ENCODE assay signal across 21 cellular contexts in genomic region chr3:73353661-73354217, GRCh38.
DNase-seq lines count a peak whose midpoint lies in the region; ATAC-seq and TF ChIP-seq lines count a peak whose summit lies in the region.
"Had no signal": no experiment of that assay in that cellular context is flagged by ENCODE, and none has a peak within 500 bp of the region (broad histone marks: within the 10 kb centered on the region; RNA-seq: fewer than 3 reads in every experiment).

No MANE protein-coding gene starts in this region.

- TF ChIP-seq CTCF in cardiac muscle cell (IDR thresholded peaks at IDR 0.05; ENCODE audit: low read depth, low read length): no peak
- no peak for TF ChIP-seq CTCF in heart left ventricle (IDR thresholded peaks at IDR 0.05)
- TF ChIP-seq CTCF in WTC11 (IDR thresholded peaks at IDR 0.05): no peak
- TF ChIP-seq CTCF in type B pancreatic cell (conservative IDR thresholded peaks at IDR 0.05): no peak
- no peak for TF ChIP-seq CTCF in gastrocnemius medialis (IDR thresholded peaks at IDR 0.05 in 4 of 5, conservative IDR thresholded peaks at IDR 0.05 in 1 of 5)

- CTCF ChIA-PET in WTC11 (lab: Charles Lee): no interaction called here

- peaks cover 14% of the 10 kb centered on the region for H3K4me1 ChIP-seq in cardiac muscle cell (ENCODE audit: low read depth)
- H3K4me1 ChIP-seq in heart left ventricle: peaks cover 0 to 23% (median 0%) of the 10 kb centered on the region in 12 donors
- H3K4me1 ChIP-seq in gastrocnemius medialis: peaks cover 9% of the 10 kb centered on the region in 2 donors

- no peak overlapping the region for H3K27ac Mint-ChIP-seq in WTC11
- H3K27ac Mint-ChIP-seq in type B pancreatic cell: peak overlapping the region; percentile 33
- H3K27ac Mint-ChIP-seq: CD4-positive, CD25-positive, alpha-beta regulatory T cell had no signal

- H3K36me3 Mint-ChIP-seq in WTC11 (no peaks in the 10 kb centered on the region), type B pancreatic cell (no peaks in the 10 kb centered on the region)
- H3K36me3 Mint-ChIP-seq: CD4-positive, CD25-positive, alpha-beta regulatory T cell had no signal

- ATAC-seq in heart left ventricle (no peak), WTC11 (peak; percentile 56), GM19397 (IDR thresholded peaks at IDR 0.05; ENCODE audit: unreplicated experiment) (no peak), gastrocnemius medialis (no peak)
- ATAC-seq: HCT116 had no signal

- H3K36me3 ChIP-seq in cardiac muscle cell (no peaks in the 10 kb centered on the region), heart left ventricle (no peaks in the 10 kb centered on the region), gastrocnemius medialis (no peaks in the 10 kb centered on the region)

- intact Hi-C loops in heart left ventricle (cut with DNase I): no loop called here
- intact Hi-C loops in gastrocnemius medialis (cut with DNase I; ENCODE audit: low total_unique reads): no loop called here

- POLR2A ChIA-PET in WTC11 (lab: Charles Lee): no interaction called here

- no peak overlapping the region for H3K4me3 Mint-ChIP-seq in WTC11
- H3K4me3 Mint-ChIP-seq in type B pancreatic cell: no peak overlapping the region
- H3K4me3 Mint-ChIP-seq: CD4-positive, CD25-positive, alpha-beta regulatory T cell had no signal

- in situ Hi-C loops in gastrocnemius medialis (cut with MboI; ENCODE audit: low sequenced_read_pairs in 4 of 4): no loop called here

- H3K27me3 ChIP-seq in cardiac muscle cell: no peaks in the 10 kb centered on the region
- H3K27me3 ChIP-seq in heart left ventricle: no peaks in the 10 kb centered on the region
- no peaks in the 10 kb centered on the region for H3K27me3 ChIP-seq in gastrocnemius medialis

- 75 to 79% (median 76%) methylated on average over 7 of the region's 7 CpGs for WGBS in heart left ventricle, 4 donors

- peak overlapping the region; percentile 37 for H3K27ac ChIP-seq in cardiac muscle cell
- peak overlapping the region in 1 of 12 donors; percentile 26 for H3K27ac ChIP-seq in heart left ventricle
- H3K27ac ChIP-seq in gastrocnemius medialis: no peak overlapping the region
- H3K27ac ChIP-seq: HL-60, PC-9 had no signal

- H3K9me3 Mint-ChIP-seq in WTC11 (peaks cover 10% of the 10 kb centered on the region), type B pancreatic cell (no peaks in the 10 kb centered on the region)

- no peaks in the 10 kb centered on the region for H3K9me3 ChIP-seq in cardiac muscle cell (ENCODE audit: low read depth)
- peaks cover 0 to 2% (median 0%) of the 10 kb centered on the region in 12 donors for H3K9me3 ChIP-seq in heart left ventricle
- no peaks in the 10 kb centered on the region for H3K9me3 ChIP-seq in gastrocnemius medialis

- H3K4me3 ChIP-seq in cardiac muscle cell (no peak overlapping the region), heart left ventricle (no peak overlapping the region), gastrocnemius medialis (no peak overlapping the region)
- H3K4me3 ChIP-seq: PC-9 had no signal

- peak in 1 of 2 donors; percentile 22 for DNase-seq in cardiac muscle cell (ENCODE audit: low read depth in 1 of 2, low spot score in 1 of 2)
- DNase-seq in heart left ventricle: no peak
- DNase-seq in WTC11 (ENCODE audit: low spot score): peak; percentile 12
- DNase-seq in islet precursor cell: peak; percentile 88
- no peak for DNase-seq in type B pancreatic cell (ENCODE audit: extremely low spot score, unreplicated experiment)
- DNase-seq in DMS153 treated with DMSO at 0.1 percent for 48 hours (lab: John Stamatoyannopoulos, UW; ENCODE audit: unreplicated experiment): no peak
- no peak for DNase-seq in gastrocnemius medialis
- DNase-seq: 8988T; AML-193; Calu3; CD4-positive, CD25-positive, alpha-beta regulatory T cell; DMS79 treated with DMSO at 0.1 percent for 48 hours; GF-D8; KBM-7; NCI-H1092; NCI-H1694 treated with DMSO at 0.1 percent for 48 hours; NCI-H774; PC-9 had no signal

- H3K4me1 Mint-ChIP-seq in WTC11 (no peaks in the 10 kb centered on the region; the same call in 1 of the 2 replicates), type B pancreatic cell (ENCODE audit: unreplicated experiment) (peaks cover 31% of the 10 kb centered on the region)

- TF ChIP-seq POLR2A in heart left ventricle (IDR thresholded peaks at IDR 0.05) (no peak), gastrocnemius medialis (IDR thresholded peaks at IDR 0.05) (no peak)

- H3K27me3 Mint-ChIP-seq in WTC11 (ENCODE audit: low read depth) (no peaks in the 10 kb centered on the region), type B pancreatic cell (peaks cover 14% of the 10 kb centered on the region)

TF ChIP-seq in WTC11, 78 proteins besides CTCF, POLR2A, EP300 and RAD21 (continues in another document):
- TF ChIP-seq ZNF263 (CRISPR knock-in tag; IDR thresholded peaks at IDR 0.05; ENCODE audit: low read depth) (no peak), ESRRA (CRISPR knock-in tag; IDR thresholded peaks at IDR 0.05; ENCODE audit: borderline replicate concordance) (no peak), ZNF425 (CRISPR knock-in tag; conservative IDR thresholded peaks at IDR 0.05) (no peak), ZNF512 (CRISPR knock-in tag; IDR thresholded peaks at IDR 0.05; ENCODE audit: borderline replicate concordance) (no peak), FOXP1 (CRISPR knock-in tag; IDR thresholded peaks at IDR 0.05; ENCODE audit: borderline replicate concordance) (no peak), KAT7 (CRISPR knock-in tag; IDR thresholded peaks at IDR 0.05; ENCODE audit: borderline replicate concordance) (no peak), SMAD3 (CRISPR knock-in tag; IDR thresholded peaks at IDR 0.05; ENCODE audit: borderline replicate concordance) (no peak), TEAD1 (CRISPR knock-in tag; IDR thresholded peaks at IDR 0.05) (no peak), ATF1 (CRISPR knock-in tag; IDR thresholded peaks at IDR 0.05) (no peak), JUN (CRISPR knock-in tag; IDR thresholded peaks at IDR 0.05) (no peak), ATF6 (CRISPR knock-in tag; IDR thresholded peaks at IDR 0.05) (no peak), NFATC4 (CRISPR knock-in tag; IDR thresholded peaks at IDR 0.05) (no peak), NFYB (CRISPR knock-in tag; conservative IDR thresholded peaks at IDR 0.05; ENCODE audit: low read depth) (no peak), ZNF138 (CRISPR knock-in tag; conservative IDR thresholded peaks at IDR 0.05) (no peak), FOXP4 (CRISPR knock-in tag; IDR thresholded peaks at IDR 0.05) (no peak)

Comparison
In these comparisons a context has a peak if more than half of its experiments do, and no peak if none do; other contexts are left out.
1. DNase-seq: peak in WTC11 (single experiment) and islet precursor cell (single experiment); none in heart left ventricle (0 of 5), type B pancreatic cell (single experiment), DMS153 treated with DMSO at 0.1 percent for 48 hours (single experiment) and gastrocnemius medialis (0 of 2).